Comparison of ENCODE assay signal across 22 cellular contexts in the genomic region with DNA sequence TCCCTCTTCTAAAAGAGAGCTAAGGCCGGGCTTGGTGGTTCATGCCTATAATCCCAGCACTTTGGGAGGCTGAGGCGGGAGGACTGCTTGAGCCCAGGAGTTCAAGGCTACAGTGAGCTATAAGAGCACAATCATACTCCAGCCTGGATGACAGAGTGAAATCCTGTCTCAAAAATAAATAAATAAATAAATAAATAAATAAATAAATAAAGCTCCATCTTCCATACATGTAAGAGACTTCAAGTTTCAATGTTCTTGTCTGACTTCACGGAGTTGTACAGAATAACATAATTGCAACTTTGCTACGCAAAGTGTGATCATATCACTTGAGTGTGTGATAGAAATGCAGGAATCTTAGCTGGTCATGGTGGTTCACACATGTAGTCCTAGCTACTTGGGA.
DNase-seq lines count a peak whose midpoint lies in the region; ATAC-seq, FAIRE-seq and TF ChIP-seq lines count a peak whose summit lies in the region.
"Had no signal": no experiment of that assay in that cellular context is flagged by ENCODE, and none has a peak within 500 bp of the region (broad histone marks: within the 10 kb centered on the region; RNA-seq: fewer than 3 reads in every experiment).

No MANE protein-coding gene starts in this region.

- H3K4me3 ChIP-seq in A549 (no peak overlapping the region), GM23338 (no peak overlapping the region), hepatocyte (no peak overlapping the region), PC-9 (no peak overlapping the region)
- H3K4me3 ChIP-seq in CD8-positive, alpha-beta memory T cell (ENCODE audit: low read length): no peak overlapping the region
- H3K4me3 ChIP-seq: BLaER1 had no signal

- TF ChIP-seq POLR2A in A549 (IDR thresholded peaks at IDR 0.05; ENCODE audit: low read length): no peak

- DNase-seq in A549 (ENCODE audit: low read depth in 1 of 2, low spot score in 1 of 2) (no peak), GM23338 (ENCODE audit: low spot score) (no peak), hepatocyte (ENCODE audit: low spot score) (no peak), hepatic stellate cell (ENCODE audit: low spot score) (no peak), PC-9 (no peak)
- DNase-seq in activated T-helper 2 cell treated with anti-CD3 and anti-CD28 coated beads, Interferon-gamma antibody, Interleukin-2, Interleukin-4, amounts not matched to agents 10 μg/mL and 5 μg/mL and 100 μg/mL, durations not matched to agents 14 hours and 24 hours and 36 hours (ENCODE audit: low spot score): no peak
- no peak for DNase-seq in CD8-positive, alpha-beta memory T cell
- DNase-seq: ACHN; BE2C; C1 segment of cervical spinal cord; Caco-2; Calu3; CD4-positive, alpha-beta memory T cell; CD4-positive, CD25-positive, alpha-beta regulatory T cell; DMS79 treated with DMSO at 0.1 percent for 48 hours; GF-D8 had no signal

- ATAC-seq in A549: no peak
- no peak for ATAC-seq in GM23338

- POLR2A ChIA-PET in A549 (lab: Yijun Ruan, JAX): no interaction called here
- POLR2A ChIA-PET in PC-9 (lab: Charles Lee; ENCODE audit: unreplicated experiment): interaction anchor here (0.6 to 0.7 kb wide), 3 partner anchors 26 to 123 kb away, joined by 3 to 5 read pairs (median 4); partner anchors contain the start of gene SP3
- POLR2A ChIA-PET in CD8-positive, alpha-beta memory T cell (lab: Charles Lee): no interaction called here

- CTCF ChIA-PET in A549 (lab: Yijun Ruan, JAX): interaction anchor here (1.2 kb wide), 1 partner anchor 48 kb away, joined by 3 read pairs; no protein-coding TSS in a partner anchor
- CTCF ChIA-PET in PC-9 (lab: Charles Lee): no interaction called here
- CTCF ChIA-PET in CD8-positive, alpha-beta memory T cell (lab: Charles Lee): no interaction called here

- H3K4me2 ChIP-seq in A549 (no peak overlapping the region), GM23338 (no peak overlapping the region), hepatocyte (no peak overlapping the region), PC-9 (no peak overlapping the region)
- H3K4me2 ChIP-seq: BLaER1 had no signal

- H3K4me1 Mint-ChIP-seq in GM23338: peaks cover 13% of the 10 kb centered on the region; the same call in 2 of the 3 replicates
- peaks cover 21% of the 10 kb centered on the region for H3K4me1 Mint-ChIP-seq in activated T-helper 2 cell treated with anti-CD3 and anti-CD28 coated beads, Interferon-gamma antibody, Interleukin-2, Interleukin-4, amounts not matched to agents 10 μg/mL and 5 μg/mL and 100 μg/mL, durations not matched to agents 14 hours and 24 hours and 36 hours (ENCODE audit: low read depth)
- H3K4me1 Mint-ChIP-seq in CD8-positive, alpha-beta memory T cell: no peaks in the 10 kb centered on the region
- H3K4me1 Mint-ChIP-seq: CD14-positive monocyte had no signal

- H3K9me3 ChIP-seq in A549 (no peaks in the 10 kb centered on the region), hepatocyte (ENCODE audit: low read depth) (no peaks in the 10 kb centered on the region), PC-9 (ENCODE audit: insufficient read depth, low read depth) (no peaks in the 10 kb centered on the region)
- no peaks in the 10 kb centered on the region for H3K9me3 ChIP-seq in CD8-positive, alpha-beta memory T cell (ENCODE audit: low read length)
- H3K9me3 ChIP-seq: BE2C, BLaER1, Caco-2 had no signal

- peaks cover 2% of the 10 kb centered on the region; the same call in 1 of the 3 replicates for H3K36me3 Mint-ChIP-seq in GM23338 (ENCODE audit: low read depth)
- H3K36me3 Mint-ChIP-seq in activated T-helper 2 cell treated with anti-CD3 and anti-CD28 coated beads, Interferon-gamma antibody, Interleukin-2, Interleukin-4, amounts not matched to agents 10 μg/mL and 5 μg/mL and 100 μg/mL, durations not matched to agents 14 hours and 24 hours and 36 hours (ENCODE audit: low read depth): peaks cover 11% of the 10 kb centered on the region
- H3K36me3 Mint-ChIP-seq in CD8-positive, alpha-beta memory T cell: peaks cover 0 to 3% (median 0%) of the 10 kb centered on the region in 3 donors

- H3K27me3 ChIP-seq in GM23338 (ENCODE audit: insufficient read depth) (no peaks in the 10 kb centered on the region), hepatocyte (no peaks in the 10 kb centered on the region), PC-9 (ENCODE audit: insufficient read depth, low read depth) (no peaks in the 10 kb centered on the region)
- no peaks in the 10 kb centered on the region for H3K27me3 ChIP-seq in CD8-positive, alpha-beta memory T cell (ENCODE audit: insufficient read depth, low read length, poor library complexity, severe bottlenecking)
- H3K27me3 ChIP-seq: BE2C, BLaER1 had no signal

- H3K9me2 ChIP-seq in GM23338 (ENCODE audit: insufficient read depth) (no peaks in the 10 kb centered on the region), hepatocyte (replicated peaks; ENCODE audit: insufficient read depth) (no peaks in the 10 kb centered on the region), PC-9 (ENCODE audit: insufficient read depth) (no peaks in the 10 kb centered on the region)

- no peak for TF ChIP-seq RAD21 in A549 (conservative IDR thresholded peaks at IDR 0.05 in 1 of 2, IDR thresholded peaks at IDR 0.05 in 1 of 2)

- H3K27me3 Mint-ChIP-seq in GM23338 (ENCODE audit: insufficient read depth, low read depth, poor library complexity): peaks cover 2% of the 10 kb centered on the region
- H3K27me3 Mint-ChIP-seq in activated T-helper 2 cell treated with anti-CD3 and anti-CD28 coated beads, Interferon-gamma antibody, Interleukin-2, Interleukin-4, amounts not matched to agents 10 μg/mL and 5 μg/mL and 100 μg/mL, durations not matched to agents 14 hours and 24 hours and 36 hours (ENCODE audit: low read depth): no peaks in the 10 kb centered on the region
- no peaks in the 10 kb centered on the region for H3K27me3 Mint-ChIP-seq in CD8-positive, alpha-beta memory T cell
- H3K27me3 Mint-ChIP-seq: CD4-positive, alpha-beta memory T cell; CD4-positive, CD25-positive, alpha-beta regulatory T cell had no signal

- H3F3A ChIP-seq in GM23338 (replicated peaks; ENCODE audit: low read depth) (no peaks in the 10 kb centered on the region), PC-9 (ENCODE audit: insufficient read depth, low read depth) (no peaks in the 10 kb centered on the region)

- no peak for FAIRE-seq in A549 (lab: Jason Lieb, UNC)
- FAIRE-seq: D721Med, GM12892, GM18507 had no signal

- TF ChIP-seq CTCF in A549 (IDR thresholded peaks at IDR 0.05): no peak
- TF ChIP-seq CTCF in GM23338 (conservative IDR thresholded peaks at IDR 0.05; ENCODE audit: low read depth in 2 of 2): no peak
- TF ChIP-seq CTCF in hepatocyte (IDR thresholded peaks at IDR 0.05; ENCODE audit: poor library complexity): no peak
- no peak for TF ChIP-seq CTCF in PC-9 (conservative IDR thresholded peaks at IDR 0.05)

- BruUV-seq in PC-9 (replicated peaks; lab: Mats Ljungman, UMichigan): no TSS peak

- intact Hi-C loops in activated T-helper 2 cell treated with anti-CD3 and anti-CD28 coated beads, Interferon-gamma antibody, Interleukin-2, Interleukin-4, amounts not matched to agents 10 μg/mL and 5 μg/mL and 100 μg/mL, durations not matched to agents 14 hours and 24 hours and 36 hours (cut with micrococcal nuclease): no loop called here
- intact Hi-C loops in PC-9 (cut with micrococcal nuclease; ENCODE audit: unreplicated experiment): no loop called here

- no peak overlapping the region for H3K4me3 Mint-ChIP-seq in GM23338
- H3K4me3 Mint-ChIP-seq in activated T-helper 2 cell treated with anti-CD3 and anti-CD28 coated beads, Interferon-gamma antibody, Interleukin-2, Interleukin-4, amounts not matched to agents 10 μg/mL and 5 μg/mL and 100 μg/mL, durations not matched to agents 14 hours and 24 hours and 36 hours (ENCODE audit: low read depth): no peak overlapping the region
- H3K4me3 Mint-ChIP-seq in CD8-positive, alpha-beta memory T cell: no peak overlapping the region
- H3K4me3 Mint-ChIP-seq: CD14-positive monocyte; CD4-positive, alpha-beta memory T cell; CD4-positive, CD25-positive, alpha-beta regulatory T cell had no signal

- H3K79me2 ChIP-seq in GM23338 (replicated peaks; ENCODE audit: insufficient read depth) (no peaks in the 10 kb centered on the region), hepatocyte (no peaks in the 10 kb centered on the region), PC-9 (ENCODE audit: low read depth) (no peaks in the 10 kb centered on the region)

- H3K27ac Mint-ChIP-seq in GM23338: no peak overlapping the region
- peak overlapping the region; percentile 63 for H3K27ac Mint-ChIP-seq in activated T-helper 2 cell treated with anti-CD3 and anti-CD28 coated beads, Interferon-gamma antibody, Interleukin-2, Interleukin-4, amounts not matched to agents 10 μg/mL and 5 μg/mL and 100 μg/mL, durations not matched to agents 14 hours and 24 hours and 36 hours
- H3K27ac Mint-ChIP-seq in CD8-positive, alpha-beta memory T cell: no peak overlapping the region
- H3K27ac Mint-ChIP-seq: CD14-positive monocyte; CD4-positive, alpha-beta memory T cell; CD4-positive, CD25-positive, alpha-beta regulatory T cell had no signal

- H3K9me3 Mint-ChIP-seq in GM23338: no peaks in the 10 kb centered on the region
- H3K9me3 Mint-ChIP-seq in activated T-helper 2 cell treated with anti-CD3 and anti-CD28 coated beads, Interferon-gamma antibody, Interleukin-2, Interleukin-4, amounts not matched to agents 10 μg/mL and 5 μg/mL and 100 μg/mL, durations not matched to agents 14 hours and 24 hours and 36 hours: no peaks in the 10 kb centered on the region
- H3K9me3 Mint-ChIP-seq in CD8-positive, alpha-beta memory T cell: no peaks in the 10 kb centered on the region
- H3K9me3 Mint-ChIP-seq: CD4-positive, alpha-beta memory T cell; CD4-positive, CD25-positive, alpha-beta regulatory T cell had no signal

- no peaks in the 10 kb centered on the region for H4K20me1 ChIP-seq in GM23338 (replicated peaks; ENCODE audit: insufficient read depth)
- H4K20me1 ChIP-seq in hepatocyte (ENCODE audit: insufficient read depth, poor library complexity, severe bottlenecking): no peaks in the 10 kb centered on the region
- H4K20me1 ChIP-seq in PC-9 (ENCODE audit: insufficient read depth): no peaks in the 10 kb centered on the region
- H4K20me1 ChIP-seq: BLaER1 had no signal

- no peaks in the 10 kb centered on the region for H3K4me1 ChIP-seq in A549
- H3K4me1 ChIP-seq in GM23338 (ENCODE audit: insufficient read depth): peaks cover 12% of the 10 kb centered on the region
- H3K4me1 ChIP-seq in hepatocyte (ENCODE audit: insufficient read depth): no peaks in the 10 kb centered on the region
- H3K4me1 ChIP-seq in PC-9 (replicated peaks; ENCODE audit: insufficient read depth): no peaks in the 10 kb centered on the region
- H3K4me1 ChIP-seq in CD8-positive, alpha-beta memory T cell (ENCODE audit: insufficient read depth, low read length): no peaks in the 10 kb centered on the region
- H3K4me1 ChIP-seq: BE2C, BLaER1 had no signal

- H2AFZ ChIP-seq in GM23338 (no peak overlapping the region), hepatocyte (no peak overlapping the region), PC-9 (no peak overlapping the region)

- H3K27ac ChIP-seq in A549 (no peak overlapping the region), GM23338 (ENCODE audit: low read depth) (0 out of 2 replicates have a peak overlapping the region, but pooled peaks have one; percentile 39), hepatocyte (peak overlapping the region; percentile 13), PC-9 (no peak overlapping the region)
- no peak overlapping the region for H3K27ac ChIP-seq in CD8-positive, alpha-beta memory T cell (ENCODE audit: low read depth, low read length)
- H3K27ac ChIP-seq: 22Rv1, BLaER1 had no signal

- H3K36me3 ChIP-seq in GM23338 (ENCODE audit: insufficient read depth): no peaks in the 10 kb centered on the region
- no peaks in the 10 kb centered on the region for H3K36me3 ChIP-seq in hepatocyte (replicated peaks; ENCODE audit: insufficient read depth, low read depth)
- peaks cover 6% of the 10 kb centered on the region for H3K36me3 ChIP-seq in PC-9 (ENCODE audit: low read depth)
- H3K36me3 ChIP-seq in CD8-positive, alpha-beta memory T cell (ENCODE audit: insufficient read depth, low read length): no peaks in the 10 kb centered on the region
- H3K36me3 ChIP-seq: BE2C had no signal

- TF ChIP-seq EP300 in A549 (IDR thresholded peaks at IDR 0.05): no peak

- 93% methylated on average over 4 of the region's 4 CpGs for WGBS in A549 (ENCODE audit: missing lambda C conversion rate)
- WGBS in hepatocyte (ENCODE audit: low lambda C conversion rate, missing lambda C conversion rate): 99% methylated on average over 4 of the region's 4 CpGs

Comparison
In these comparisons a context has a peak if more than half of its experiments do, and no peak if none do; other contexts are left out.
1. H3K27ac ChIP-seq: peak in GM23338 (single experiment) and hepatocyte (single experiment); none in A549 (0 of 2), PC-9 (single experiment) and CD8-positive, alpha-beta memory T cell (single experiment).